Comparison of ENCODE assay signal across 11 cellular contexts in the genomic region with DNA sequence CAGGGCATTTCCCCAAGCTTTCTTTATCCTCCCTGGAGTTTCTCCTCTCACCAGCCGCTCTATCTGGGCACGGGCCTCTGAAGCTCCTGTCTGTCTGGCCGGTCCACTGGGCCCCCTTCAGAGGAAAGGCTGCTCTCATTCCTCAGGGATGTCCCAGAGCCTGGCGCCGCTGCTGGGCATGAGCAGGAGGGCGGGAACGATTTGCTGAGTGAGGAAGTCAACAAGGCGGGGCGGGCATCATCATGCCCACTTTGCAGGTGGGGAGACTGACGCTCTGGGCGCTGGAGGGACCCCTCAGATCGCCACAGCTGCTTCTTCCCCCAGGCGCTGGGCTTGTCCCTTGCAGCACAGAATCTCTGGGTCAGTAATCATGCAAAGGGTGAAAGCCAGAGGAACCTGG.
DNase-seq lines count a peak whose midpoint lies in the region; ATAC-seq and TF ChIP-seq lines count a peak whose summit lies in the region.
"Had no signal": no experiment of that assay in that cellular context is flagged by ENCODE, and none has a peak within 500 bp of the region (broad histone marks: within the 10 kb centered on the region; RNA-seq: fewer than 3 reads in every experiment).

No MANE protein-coding gene starts in this region.

- H3K27ac Mint-ChIP-seq in CD8-positive, alpha-beta memory T cell: no peak overlapping the region
- no peak overlapping the region for H3K27ac Mint-ChIP-seq in stimulated activated memory B cell treated with anti-CD40 and anti-IgM and Interleukin-4, amounts not matched to agents 10 μg/mL and 1 μg/mL and 100 μg/mL, for 72 hours
- H3K27ac Mint-ChIP-seq: IgD-negative memory B cell; natural killer cell treated with Interleukin-12 subunit alpha and Interleukin-12 subunit beta and Interleukin-15 and Interleukin-18, amount 100 ng/mL, for 72 hours had no signal

- peaks cover 22 to 34% of the 10 kb centered on the region in 2 donors for H3K27me3 Mint-ChIP-seq in CD8-positive, alpha-beta memory T cell
- peaks cover 66% of the 10 kb centered on the region for H3K27me3 Mint-ChIP-seq in stimulated activated memory B cell treated with anti-CD40 and anti-IgM and Interleukin-4, amounts not matched to agents 10 μg/mL and 1 μg/mL and 100 μg/mL, for 72 hours

- CTCF ChIA-PET in CD8-positive, alpha-beta memory T cell (lab: Charles Lee): no interaction called here

- peak; percentile 27 for ATAC-seq in GM18907 (IDR thresholded peaks at IDR 0.05; ENCODE audit: unreplicated experiment)
- ATAC-seq in body of pancreas: peak; percentile 22
- ATAC-seq in stimulated activated memory B cell treated with anti-CD40 and anti-IgM and Interleukin-4, amounts not matched to agents 10 μg/mL and 1 μg/mL and 100 μg/mL, for 72 hours: no peak

- TF ChIP-seq POLR2A in body of pancreas (IDR thresholded peaks at IDR 0.05): no peak
- no peak for TF ChIP-seq POLR2A in sigmoid colon (IDR thresholded peaks at IDR 0.05)

- H3K4me3 Mint-ChIP-seq in CD8-positive, alpha-beta memory T cell: no peak overlapping the region
- no peak overlapping the region for H3K4me3 Mint-ChIP-seq in stimulated activated memory B cell treated with anti-CD40 and anti-IgM and Interleukin-4, amounts not matched to agents 10 μg/mL and 1 μg/mL and 100 μg/mL, for 72 hours
- H3K4me3 Mint-ChIP-seq: IgD-negative memory B cell; natural killer cell treated with Interleukin-12 subunit alpha and Interleukin-12 subunit beta and Interleukin-15 and Interleukin-18, amount 100 ng/mL, for 72 hours had no signal

- peaks cover 0 to 9% of the 10 kb centered on the region in 2 donors for H3K27me3 ChIP-seq in body of pancreas
- peaks cover 11% of the 10 kb centered on the region for H3K27me3 ChIP-seq in iPS-18a (ENCODE audit: control insufficient read depth, insufficient read depth, low read length)
- H3K27me3 ChIP-seq in sigmoid colon: peaks cover 0 to 24% (median 12%) of the 10 kb centered on the region in 3 donors
- no peaks in the 10 kb centered on the region for H3K27me3 ChIP-seq in CD8-positive, alpha-beta memory T cell (ENCODE audit: insufficient read depth, low read length, poor library complexity, severe bottlenecking)

- peaks cover 0 to 3% (median 0%) of the 10 kb centered on the region in 5 donors for H3K9me3 Mint-ChIP-seq in CD8-positive, alpha-beta memory T cell
- H3K9me3 Mint-ChIP-seq in stimulated activated memory B cell treated with anti-CD40 and anti-IgM and Interleukin-4, amounts not matched to agents 10 μg/mL and 1 μg/mL and 100 μg/mL, for 72 hours: no peaks in the 10 kb centered on the region
- H3K9me3 Mint-ChIP-seq: IgD-negative memory B cell; natural killer cell treated with Interleukin-12 subunit alpha and Interleukin-12 subunit beta and Interleukin-15 and Interleukin-18, amount 100 ng/mL, for 72 hours had no signal

- H3K9ac ChIP-seq in iPS-18a (ENCODE audit: low read length): peak overlapping the region; percentile 34

- intact Hi-C loops in body of pancreas (cut with DNase I) (no loop called here), sigmoid colon (cut with DNase I) (loop anchor here (5.0 to 10.0 kb wide), 2 partner anchors 563 to 870 kb away; a partner anchor contains a TSS)

- 16 to 17% methylated on average over 13 of the region's 13 CpGs for WGBS in body of pancreas, 2 donors
- 20 to 48% methylated on average over 13 of the region's 13 CpGs for WGBS in sigmoid colon, 2 donors

- H3K4me3 ChIP-seq in body of pancreas: no peak overlapping the region
- H3K4me3 ChIP-seq in iPS-18a (ENCODE audit: low read length): peak overlapping the region; percentile 53
- H3K4me3 ChIP-seq in sigmoid colon: peak overlapping the region in 3 of 4 donors; percentile 25 to 51 (median 41)
- H3K4me3 ChIP-seq in CD8-positive, alpha-beta memory T cell (ENCODE audit: low read length): no peak overlapping the region

- H3K36me3 Mint-ChIP-seq in CD8-positive, alpha-beta memory T cell: no peaks in the 10 kb centered on the region
- no peaks in the 10 kb centered on the region for H3K36me3 Mint-ChIP-seq in stimulated activated memory B cell treated with anti-CD40 and anti-IgM and Interleukin-4, amounts not matched to agents 10 μg/mL and 1 μg/mL and 100 μg/mL, for 72 hours
- H3K36me3 Mint-ChIP-seq: IgD-negative memory B cell; natural killer cell treated with Interleukin-12 subunit alpha and Interleukin-12 subunit beta and Interleukin-15 and Interleukin-18, amount 100 ng/mL, for 72 hours had no signal

- peaks cover 10% of the 10 kb centered on the region for H3K4me1 ChIP-seq in body of pancreas
- peaks cover 7% of the 10 kb centered on the region for H3K4me1 ChIP-seq in iPS-18a (ENCODE audit: control insufficient read depth, low read depth, low read length)
- peaks cover 0 to 9% (median 9%) of the 10 kb centered on the region in 4 donors for H3K4me1 ChIP-seq in sigmoid colon
- H3K4me1 ChIP-seq in CD8-positive, alpha-beta memory T cell (ENCODE audit: insufficient read depth, low read length): no peaks in the 10 kb centered on the region

- no peak for DNase-seq in body of pancreas
- no peak for DNase-seq in sigmoid colon
- DNase-seq in CD8-positive, alpha-beta memory T cell: no peak
- DNase-seq in DMS79 (lab: John Stamatoyannopoulos, UW): no peak
- DNase-seq in NOMO-1 treated with DMSO at 0.1 percent for 48 hours (lab: John Stamatoyannopoulos, UW; ENCODE audit: unreplicated experiment): no peak
- DNase-seq: T1000 had no signal

- H3K36me3 ChIP-seq in body of pancreas (replicated peaks in 1 of 2; ENCODE audit: insufficient read depth in 1 of 2, low read depth in 2 of 2) (no peaks in the 10 kb centered on the region), iPS-18a (ENCODE audit: control insufficient read depth, low read depth, low read length) (no peaks in the 10 kb centered on the region), sigmoid colon (no peaks in the 10 kb centered on the region)
- no peaks in the 10 kb centered on the region for H3K36me3 ChIP-seq in CD8-positive, alpha-beta memory T cell (ENCODE audit: insufficient read depth, low read length)

- TF ChIP-seq EP300 in sigmoid colon (IDR thresholded peaks at IDR 0.05): no peak

- no peaks in the 10 kb centered on the region for H3K9me3 ChIP-seq in body of pancreas
- no peaks in the 10 kb centered on the region for H3K9me3 ChIP-seq in iPS-18a (ENCODE audit: control insufficient read depth, low read depth, low read length)
- no peaks in the 10 kb centered on the region for H3K9me3 ChIP-seq in sigmoid colon
- no peaks in the 10 kb centered on the region for H3K9me3 ChIP-seq in CD8-positive, alpha-beta memory T cell (ENCODE audit: low read length)

- no peaks in the 10 kb centered on the region for H3K4me1 Mint-ChIP-seq in CD8-positive, alpha-beta memory T cell
- no peaks in the 10 kb centered on the region for H3K4me1 Mint-ChIP-seq in stimulated activated memory B cell treated with anti-CD40 and anti-IgM and Interleukin-4, amounts not matched to agents 10 μg/mL and 1 μg/mL and 100 μg/mL, for 72 hours

- TF ChIP-seq CTCF in body of pancreas (IDR thresholded peaks at IDR 0.05) (no peak), sigmoid colon (IDR thresholded peaks at IDR 0.05) (no peak)

- POLR2A ChIA-PET in CD8-positive, alpha-beta memory T cell (lab: Charles Lee): no interaction called here

- no peak overlapping the region for H3K27ac ChIP-seq in body of pancreas
- H3K27ac ChIP-seq in iPS-18a (ENCODE audit: low read length): no peak overlapping the region
- H3K27ac ChIP-seq in sigmoid colon: no peak overlapping the region
- H3K27ac ChIP-seq in CD8-positive, alpha-beta memory T cell (ENCODE audit: low read depth, low read length): no peak overlapping the region

Comparison
In these comparisons a context has a peak if more than half of its experiments do, and no peak if none do; other contexts are left out.
1. H3K4me3 ChIP-seq: peak in iPS-18a (single experiment) and sigmoid colon (3 of 4); none in body of pancreas (0 of 2) and CD8-positive, alpha-beta memory T cell (single experiment).